8 cellular contexts compared by ENCODE assay signal in the genomic region with DNA sequence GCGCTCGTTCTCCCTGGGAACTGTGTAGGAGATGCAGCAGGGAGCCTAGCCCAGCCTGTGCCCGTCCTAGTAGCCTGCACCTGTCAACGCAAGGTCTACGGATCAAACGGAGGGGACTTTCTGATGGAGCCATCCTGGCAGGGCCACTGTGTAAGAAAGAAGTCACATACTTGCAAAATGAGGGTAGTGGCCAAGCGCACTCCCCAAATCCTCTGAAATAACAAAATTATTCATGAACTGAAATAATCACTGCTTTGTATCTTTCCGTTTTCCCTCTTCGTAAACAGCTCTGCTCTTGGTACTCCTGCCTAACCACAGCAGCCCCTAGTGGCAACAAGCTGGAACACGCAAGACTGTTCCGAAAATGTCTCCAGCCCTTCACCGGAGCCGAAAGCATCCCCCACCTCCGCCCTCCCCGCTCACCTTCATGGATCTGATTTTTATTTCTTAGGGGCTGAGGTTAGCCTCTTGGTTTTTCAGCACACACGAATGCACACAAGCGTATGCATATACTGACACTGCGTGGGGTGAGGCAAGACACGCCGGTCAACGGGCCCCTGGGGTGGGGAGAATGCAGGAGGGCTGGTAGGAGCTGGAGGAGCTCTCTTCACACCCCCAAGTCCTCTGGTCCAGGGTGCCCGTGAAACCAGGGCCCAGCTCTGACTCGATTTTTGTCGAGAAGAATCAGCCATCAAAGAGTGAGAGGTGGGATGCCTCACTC.
A peak's percentile ranks its signal among the peaks of the same experiment; 100 is the strongest.
DNase-seq lines count a peak whose midpoint lies in the region; ATAC-seq, FAIRE-seq and TF ChIP-seq lines count a peak whose summit lies in the region.

No MANE protein-coding gene starts in this region.

- H2AFZ ChIP-seq in Karpas-422 (ENCODE audit: low read length) (peak overlapping the region; percentile 39; the same call in 1 of the 2 replicates), HepG2 (ENCODE audit: low read length) (no peak overlapping the region)

- BruUV-seq in Caco-2 (replicated peaks; lab: Mats Ljungman, UMichigan) (no TSS peak), HepG2 (replicated peaks; lab: Mats Ljungman, UMichigan) (no TSS peak)

- H3K27me3 Mint-ChIP-seq in Caco-2 (ENCODE audit: insufficient read depth, unreplicated experiment) = no peaks in the 10 kb centered on the region
- peaks cover 42% of the 10 kb centered on the region for H3K27me3 Mint-ChIP-seq in stimulated activated memory B cell treated with anti-CD40 and anti-IgM and Interleukin-4, amounts not matched to agents 10 μg/mL and 1 μg/mL and 100 μg/mL, for 72 hours

- TF ChIP-seq POLR2A in HepG2 (IDR thresholded peaks at IDR 0.05; ENCODE audit: insufficient read depth in 1 of 2, low read depth in 2 of 2, low read length in 2 of 2) = no peak

- POLR2A ChIA-PET in Caco-2 (lab: Charles Lee) (no interaction called here), HepG2 (lab: Yijun Ruan, JAX) (interaction anchor here (1.0 kb wide), 1 partner anchor 21 kb away, joined by 3 read pairs; no protein-coding TSS in a partner anchor)

- H3K27ac Mint-ChIP-seq in Caco-2 (ENCODE audit: unreplicated experiment) = peak overlapping the region; percentile 57
- no peak overlapping the region for H3K27ac Mint-ChIP-seq in stimulated activated memory B cell treated with anti-CD40 and anti-IgM and Interleukin-4, amounts not matched to agents 10 μg/mL and 1 μg/mL and 100 μg/mL, for 72 hours

- H3K9ac ChIP-seq in Karpas-422 (ENCODE audit: low read length) = peak overlapping the region; percentile 49
- H3K9ac ChIP-seq in HepG2 (ENCODE audit: insufficient read depth, low read depth, low read length) = no peak overlapping the region

- WGBS in HepG2 (ENCODE audit: low lambda C conversion rate) = 28% methylated on average over 24 of the region's 24 CpGs

- FAIRE-seq in HepG2 (lab: Jason Lieb, UNC) = peak; percentile 75

- peaks cover 25% of the 10 kb centered on the region for H3K4me1 Mint-ChIP-seq in Caco-2 (ENCODE audit: low read depth, unreplicated experiment)
- H3K4me1 Mint-ChIP-seq in stimulated activated memory B cell treated with anti-CD40 and anti-IgM and Interleukin-4, amounts not matched to agents 10 μg/mL and 1 μg/mL and 100 μg/mL, for 72 hours = peaks cover 11% of the 10 kb centered on the region

- CTCF ChIA-PET in Caco-2 (lab: Charles Lee) = interaction anchor here (1.0 to 1.3 kb wide), 3 partner anchors 15 to 913 kb away, joined by 3 to 5 read pairs (median 3); no protein-coding TSS in a partner anchor
- CTCF ChIA-PET in HepG2 (lab: Yijun Ruan, JAX; ENCODE audit: low intra/inter-chr PET ratio, low total read pairs) = interaction anchor here (1.0 to 1.7 kb wide), 4 partner anchors 102 to 913 kb away, joined by 3 to 9 read pairs (median 6); a partner anchor contains a TSS

- no peak overlapping the region for H3K4me3 Mint-ChIP-seq in Caco-2 (ENCODE audit: unreplicated experiment)
- H3K4me3 Mint-ChIP-seq in stimulated activated memory B cell treated with anti-CD40 and anti-IgM and Interleukin-4, amounts not matched to agents 10 μg/mL and 1 μg/mL and 100 μg/mL, for 72 hours = no peak overlapping the region

- intact Hi-C loops in Caco-2 (cut with micrococcal nuclease; ENCODE audit: unreplicated experiment) = loop anchor here (10.0 kb wide), 1 partner anchor 80 kb away; no protein-coding TSS in a partner anchor
- intact Hi-C loops in HepG2 (cut with micrococcal nuclease; ENCODE audit: unreplicated experiment) = loop anchor here (2.0 to 5.0 kb wide), 2 partner anchors 798 to 912 kb away; a partner anchor contains a TSS

- H3K27ac ChIP-seq in Karpas-422 (ENCODE audit: low read length) = peak overlapping the region; percentile 83
- H3K27ac ChIP-seq in SJCRH30 = no peak overlapping the region
- H3K27ac ChIP-seq in HepG2 (ENCODE audit: extremely low read length, insufficient read depth, low read length) = no peak overlapping the region

- H3K4me2 ChIP-seq in Karpas-422 (ENCODE audit: low read depth, low read length, poor library complexity, severe bottlenecking) = peak overlapping the region; percentile 50
- peak overlapping the region; percentile 43; the same call in 1 of the 2 replicates for H3K4me2 ChIP-seq in HepG2 (ENCODE audit: low read depth, low read length)

- H3K27me3 ChIP-seq in Caco-2 (replicated peaks; ENCODE audit: control insufficient read depth, insufficient read depth, low read length) (no peaks in the 10 kb centered on the region), Karpas-422 (ENCODE audit: low read length) (no peaks in the 10 kb centered on the region), SJCRH30 (no peaks in the 10 kb centered on the region), HepG2 (ENCODE audit: control insufficient read depth in 1 of 2, insufficient read depth in 2 of 2, low read length in 2 of 2) (peaks cover 0 to 23% of the 10 kb centered on the region in 2 experiments; a peak in 4 of 5 replicates)

- TF ChIP-seq CTCF in Caco-2 (IDR thresholded peaks at IDR 0.05; ENCODE audit: insufficient read depth in 1 of 2, low read depth in 1 of 2, low read length in 1 of 2, severe bottlenecking in 1 of 2, unreplicated experiment in 1 of 2) (peak; percentile 64 to 82), HepG2 (CRISPR knock-in tag; IDR thresholded peaks at IDR 0.05) (peak; percentile 90)

- H3K9me3 ChIP-seq in Caco-2 (no peaks in the 10 kb centered on the region), Karpas-422 (ENCODE audit: low read length) (no peaks in the 10 kb centered on the region), SJCRH30 (replicated peaks) (no peaks in the 10 kb centered on the region), HepG2 (ENCODE audit: low read length) (no peaks in the 10 kb centered on the region)

- DNase-seq in Caco-2 (peak; percentile 44 to 47), Karpas-422 (peak; percentile 93), SJCRH30 (peak; percentile 17 to 44), dermis microvascular lymphatic vessel endothelial cell (ENCODE audit: low read depth in 2 of 2) (peak; percentile 36 to 59), HepG2 (ENCODE audit: low spot score) (peak; percentile 35)

- H3K36me3 ChIP-seq in Caco-2 (ENCODE audit: control insufficient read depth, insufficient read depth, low read length) = no peaks in the 10 kb centered on the region
- H3K36me3 ChIP-seq in Karpas-422 (ENCODE audit: insufficient read depth, low read length) = no peaks in the 10 kb centered on the region
- no peaks in the 10 kb centered on the region for H3K36me3 ChIP-seq in SJCRH30
- no peaks in the 10 kb centered on the region for H3K36me3 ChIP-seq in HepG2 (replicated peaks in 1 of 2; ENCODE audit: control insufficient read depth in 1 of 2, insufficient read depth in 2 of 2, low read length in 2 of 2)

- H3K79me2 ChIP-seq in Karpas-422 (ENCODE audit: low read length) = no peaks in the 10 kb centered on the region
- no peaks in the 10 kb centered on the region for H3K79me2 ChIP-seq in HepG2 (ENCODE audit: insufficient read depth, low read length)

- H3K4me1 ChIP-seq in Caco-2 (peaks cover 35% of the 10 kb centered on the region), Karpas-422 (ENCODE audit: low read length) (peaks cover 71% of the 10 kb centered on the region), SJCRH30 (no peaks in the 10 kb centered on the region), HepG2 (ENCODE audit: insufficient read depth, low read length) (0 out of 2 replicates have a peak, but pooled peaks cover 8% of the 10 kb centered on the region)

- H3K9me3 Mint-ChIP-seq in Caco-2 (ENCODE audit: unreplicated experiment) = no peaks in the 10 kb centered on the region
- no peaks in the 10 kb centered on the region for H3K9me3 Mint-ChIP-seq in stimulated activated memory B cell treated with anti-CD40 and anti-IgM and Interleukin-4, amounts not matched to agents 10 μg/mL and 1 μg/mL and 100 μg/mL, for 72 hours

- ATAC-seq in GM19351 (IDR thresholded peaks at IDR 0.05; ENCODE audit: unreplicated experiment) (peak; percentile 82), HepG2 (peak; percentile 95), HG02970 (IDR thresholded peaks at IDR 0.05; ENCODE audit: low FRiP score, unreplicated experiment) (no peak)
- peak; percentile 49 for ATAC-seq in stimulated activated memory B cell treated with anti-CD40 and anti-IgM and Interleukin-4, amounts not matched to agents 10 μg/mL and 1 μg/mL and 100 μg/mL, for 72 hours

- H3K4me3 ChIP-seq in Caco-2 (ENCODE audit: low read depth, low read length) (no peak overlapping the region), Karpas-422 (ENCODE audit: low read length) (0 out of 2 replicates have a peak overlapping the region, but pooled peaks have one; percentile 19), SJCRH30 (no peak overlapping the region), HepG2 (replicated peaks in 1 of 3; ENCODE audit: insufficient read depth in 1 of 3, low read depth in 2 of 3, low read length in 3 of 3) (no peak overlapping the region)

- H4K20me1 ChIP-seq in Karpas-422 (ENCODE audit: insufficient read depth, low read depth, low read length) (no peaks in the 10 kb centered on the region), HepG2 (ENCODE audit: insufficient read depth, low read length) (no peaks in the 10 kb centered on the region)

- no peaks in the 10 kb centered on the region for H3K9me2 ChIP-seq in Karpas-422 (replicated peaks; ENCODE audit: insufficient read depth, low read length)

- peaks cover 6% of the 10 kb centered on the region for H3K36me3 Mint-ChIP-seq in Caco-2 (ENCODE audit: insufficient read depth, unreplicated experiment)
- no peaks in the 10 kb centered on the region for H3K36me3 Mint-ChIP-seq in stimulated activated memory B cell treated with anti-CD40 and anti-IgM and Interleukin-4, amounts not matched to agents 10 μg/mL and 1 μg/mL and 100 μg/mL, for 72 hours

- in situ Hi-C loops in HepG2 (cut with HindIII; ENCODE audit: extremely low pct_ligation_motif_present, low pct_unique_long_range_greater_than_20kb) = loop anchor here (10.0 kb wide), 1 partner anchor 910 kb away; a partner anchor contains a TSS

- TF ChIP-seq EP300 in HepG2 (IDR thresholded peaks at IDR 0.05; ENCODE audit: low read depth in 2 of 2, low read length in 2 of 2) (no peak), HepG2 (CRISPR knock-in tag; IDR thresholded peaks at IDR 0.05; ENCODE audit: borderline replicate concordance) (no peak)

- TF ChIP-seq RAD21 in HepG2 (CRISPR knock-in tag; IDR thresholded peaks at IDR 0.05) = peak; percentile 53; the same call in 1 of the 2 replicates

TF ChIP-seq in HepG2, 621 proteins besides CTCF, POLR2A, EP300 and RAD21 (continues in another document):
- TF ChIP-seq ZNF572 (CRISPR knock-in tag; IDR thresholded peaks at IDR 0.05) (0 out of 2 replicates have a peak, but pooled peaks have one; percentile 32), FOXA1 (IDR thresholded peaks at IDR 0.05) (no peak), FOXA1 (CRISPR knock-in tag; IDR thresholded peaks at IDR 0.05) (peak; percentile 30; the same call in 1 of the 2 replicates)

Comparison
In these comparisons a context has a peak if more than half of its experiments do, and no peak if none do; other contexts are left out.
1. DNase-seq: peak in every context shown above with its lines; median percentile 93 in Karpas-422; 48 in dermis microvascular lymphatic vessel endothelial cell; 46 in Caco-2; 35 in HepG2; 30 in SJCRH30.